Comparison of ENCODE assay signal across 9 cellular contexts in genomic region chr4:142817442-142817841, GRCh38. TPM values are rescaled to one million over a fixed set of nuclear protein-coding genes. Genes with fewer than 3 reads are reported as not detected.
DNase-seq lines count a peak whose midpoint lies in the region; ATAC-seq lines count a peak whose summit lies in the region.
"Had no signal": no experiment of that assay in that cellular context is flagged by ENCODE, and none has a peak within 500 bp of the region (broad histone marks: within the 10 kb centered on the region; RNA-seq: fewer than 3 reads in every experiment).

No MANE protein-coding gene starts in this region.

- H3K9me3 Mint-ChIP-seq in activated CD8-positive, alpha-beta memory T cell treated with anti-CD3 and anti-CD28 coated beads, Interleukin-2, amount 10 ng/mL, durations not matched to agents 7 days and 5 days (ENCODE audit: low read depth): no peaks in the 10 kb centered on the region
- H3K9me3 Mint-ChIP-seq in stimulated activated naive CD8-positive, alpha-beta T cell treated with anti-CD3 and anti-CD28 coated beads, Interleukin-15, amount 100 ng/mL, for 72 hours: peaks cover 0 to 9% of the 10 kb centered on the region in 2 donors
- H3K9me3 Mint-ChIP-seq: CD4-positive, CD25-positive, alpha-beta regulatory T cell had no signal

- peak; percentile 70 for ATAC-seq in activated CD8-positive, alpha-beta memory T cell treated with anti-CD3 and anti-CD28 coated beads, Interleukin-2, amount 10 ng/mL, durations not matched to agents 7 days and 5 days
- peak; percentile 68 to 94 for ATAC-seq in left cardiac atrium
- ATAC-seq in stimulated activated naive CD8-positive, alpha-beta T cell treated with anti-CD3 and anti-CD28 coated beads, Interleukin-15, amount 100 ng/mL, for 72 hours: peak; percentile 94
- no peak for ATAC-seq in HG02763 (IDR thresholded peaks at IDR 0.05; ENCODE audit: unreplicated experiment)

- peaks cover 2% of the 10 kb centered on the region for H3K36me3 Mint-ChIP-seq in activated CD8-positive, alpha-beta memory T cell treated with anti-CD3 and anti-CD28 coated beads, Interleukin-2, amount 10 ng/mL, durations not matched to agents 7 days and 5 days

- intact Hi-C loops in left cardiac atrium (cut with DNase I): no loop called here

- H3K27ac Mint-ChIP-seq in activated CD8-positive, alpha-beta memory T cell treated with anti-CD3 and anti-CD28 coated beads, Interleukin-2, amount 10 ng/mL, durations not matched to agents 7 days and 5 days: no peak overlapping the region
- peak overlapping the region in 1 of 2 donors; percentile 47 for H3K27ac Mint-ChIP-seq in stimulated activated naive CD8-positive, alpha-beta T cell treated with anti-CD3 and anti-CD28 coated beads, Interleukin-15, amount 100 ng/mL, for 72 hours
- H3K27ac Mint-ChIP-seq: CD4-positive, CD25-positive, alpha-beta regulatory T cell had no signal

- peaks cover 2% of the 10 kb centered on the region for H3K27me3 Mint-ChIP-seq in activated CD8-positive, alpha-beta memory T cell treated with anti-CD3 and anti-CD28 coated beads, Interleukin-2, amount 10 ng/mL, durations not matched to agents 7 days and 5 days
- no peaks in the 10 kb centered on the region for H3K27me3 Mint-ChIP-seq in stimulated activated naive CD8-positive, alpha-beta T cell treated with anti-CD3 and anti-CD28 coated beads, Interleukin-15, amount 100 ng/mL, for 72 hours

- CTCF ChIA-PET in activated CD8-positive, alpha-beta memory T cell treated with anti-CD3 and anti-CD28 coated beads, Interleukin-2, amount 10 ng/mL, durations not matched to agents 7 days and 5 days (lab: Charles Lee): no interaction called here

- H3K4me1 Mint-ChIP-seq in activated CD8-positive, alpha-beta memory T cell treated with anti-CD3 and anti-CD28 coated beads, Interleukin-2, amount 10 ng/mL, durations not matched to agents 7 days and 5 days: peaks cover 10% of the 10 kb centered on the region
- H3K4me1 Mint-ChIP-seq in stimulated activated naive CD8-positive, alpha-beta T cell treated with anti-CD3 and anti-CD28 coated beads, Interleukin-15, amount 100 ng/mL, for 72 hours: peaks cover 20% of the 10 kb centered on the region

- DNase-seq in activated CD8-positive, alpha-beta memory T cell treated with anti-CD3 and anti-CD28 coated beads, Interleukin-2, amount 10 ng/mL, durations not matched to agents 7 days and 5 days: peak; percentile 56
- DNase-seq in activated CD8-positive, alpha-beta memory T cell treated with anti-CD3 and anti-CD28 coated beads for 24 hours: no peak
- DNase-seq in activated CD4-positive, alpha-beta T cell treated with anti-CD3 and anti-CD28 coated beads, Interleukin-2, amount 50 U/mL, for 4 hours: peak; percentile 3 to 7
- DNase-seq in left cardiac atrium: peak; percentile 22
- peak; percentile 39 to 67 for DNase-seq in stimulated activated naive CD8-positive, alpha-beta T cell treated with anti-CD3 and anti-CD28 coated beads, Interleukin-15, amount 100 ng/mL, for 72 hours
- DNase-seq in activated gamma-delta T cell (lab: John Stamatoyannopoulos, UW): no peak
- DNase-seq in NCI-H748 treated with DMSO at 0.1 percent for 48 hours (lab: John Stamatoyannopoulos, UW): no peak

- H3K4me3 Mint-ChIP-seq in activated CD8-positive, alpha-beta memory T cell treated with anti-CD3 and anti-CD28 coated beads, Interleukin-2, amount 10 ng/mL, durations not matched to agents 7 days and 5 days: no peak overlapping the region
- peak overlapping the region; percentile 42 to 58 for H3K4me3 Mint-ChIP-seq in stimulated activated naive CD8-positive, alpha-beta T cell treated with anti-CD3 and anti-CD28 coated beads, Interleukin-15, amount 100 ng/mL, for 72 hours
- H3K4me3 Mint-ChIP-seq: CD4-positive, CD25-positive, alpha-beta regulatory T cell had no signal

RNA-seq across cellular contexts. Expression of gene INPP4B, which starts 28.7 kb away (rescaled TPM):
- total RNA-seq in activated CD8-positive, alpha-beta memory T cell treated with anti-CD3 and anti-CD28 coated beads, Interleukin-2, amount 10 ng/mL, durations not matched to agents 7 days and 5 days: 10 to 100 TPM; 23.5 to 29.7 TPM
- total RNA-seq in left cardiac atrium: 10 to 100 TPM in 1 of 2 donors, 1 to 10 TPM in 1; 9.0 to 11.0 TPM

Comparison
In these comparisons a context has a peak if more than half of its experiments do, and no peak if none do; other contexts are left out.
1. DNase-seq: peak in activated CD8-positive, alpha-beta memory T cell treated with anti-CD3 and anti-CD28 coated beads, Interleukin-2, amount 10 ng/mL, durations not matched to agents 7 days and 5 days (single experiment), activated CD4-positive, alpha-beta T cell treated with anti-CD3 and anti-CD28 coated beads, Interleukin-2, amount 50 U/mL, for 4 hours (2 of 2), left cardiac atrium (single experiment) and stimulated activated naive CD8-positive, alpha-beta T cell treated with anti-CD3 and anti-CD28 coated beads, Interleukin-15, amount 100 ng/mL, for 72 hours (2 of 2); none in activated CD8-positive, alpha-beta memory T cell treated with anti-CD3 and anti-CD28 coated beads for 24 hours (single experiment), activated gamma-delta T cell (single experiment) and NCI-H748 treated with DMSO at 0.1 percent for 48 hours (single experiment).